ENCODE assay signal across 1 cellular context in the genomic region with DNA sequence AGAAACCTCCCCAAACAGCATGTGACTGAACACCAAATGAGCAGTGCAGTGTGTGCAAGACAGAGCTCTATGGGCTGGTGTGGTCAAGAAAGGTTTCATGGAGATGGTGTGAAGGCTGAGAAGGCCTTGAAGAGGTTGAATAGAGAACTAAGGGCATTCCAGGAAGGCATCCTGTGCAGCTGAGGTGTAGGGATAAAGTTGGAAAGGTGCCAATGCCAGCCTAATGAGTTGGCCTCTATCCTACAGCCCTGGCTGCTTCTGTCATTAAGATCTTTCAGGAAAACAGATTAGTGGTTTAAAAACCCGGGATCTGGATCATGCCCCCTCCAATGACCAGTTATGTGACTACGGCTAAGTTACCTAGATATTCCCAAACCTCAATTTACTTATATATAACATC.
TF ChIP-seq lines count a peak whose summit lies in the region.

No MANE protein-coding gene starts in this region.

TF ChIP-seq in K562, 482 proteins besides CTCF, POLR2A, EP300 and RAD21:
- no peak for TF ChIP-seq YBX1 (IDR thresholded peaks at IDR 0.05)
- no peak for TF ChIP-seq RFX7 (CRISPR knock-in tag; IDR thresholded peaks at IDR 0.05)
- no peak for TF ChIP-seq CEBPZ (IDR thresholded peaks at IDR 0.05; ENCODE audit: borderline replicate concordance, low read depth, low read length)
- TF ChIP-seq NFIC (IDR thresholded peaks at IDR 0.05), result peak; percentile 88
- TF ChIP-seq HDAC1 (IDR thresholded peaks at IDR 0.05), result no peak
- TF ChIP-seq SIX5 (IDR thresholded peaks at IDR 0.05; ENCODE audit: borderline replicate concordance in 1 of 2, insufficient read depth in 1 of 2, low read depth in 1 of 2, low read length in 2 of 2), result no peak
